6 cellular contexts compared by ENCODE assay signal in the genomic region with DNA sequence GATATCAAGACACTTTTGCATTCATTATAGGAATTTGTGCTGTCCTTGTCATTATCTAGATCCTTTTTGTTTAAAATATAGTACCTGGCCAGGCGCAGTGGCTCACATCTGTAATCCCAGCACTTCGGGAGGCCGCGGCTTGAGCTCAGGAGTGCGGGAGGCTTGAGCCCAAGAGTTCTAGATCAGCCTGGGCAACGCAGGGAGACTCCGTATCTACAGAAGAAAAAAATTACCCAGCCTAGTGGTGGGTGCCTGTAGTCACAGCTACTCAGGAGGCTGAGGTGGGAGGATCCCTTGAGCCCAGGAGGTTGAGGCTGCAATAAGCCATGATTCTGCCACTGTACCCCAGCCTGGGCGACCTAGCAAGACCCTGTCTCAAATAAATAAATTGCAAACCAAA. TPM values are rescaled to one million over a fixed set of nuclear protein-coding genes. Genes with fewer than 3 reads are reported as not detected.
A peak's percentile ranks its signal among the peaks of the same experiment; 100 is the strongest.
DNase-seq lines count a peak whose midpoint lies in the region; ATAC-seq, FAIRE-seq and TF ChIP-seq lines count a peak whose summit lies in the region.

No MANE protein-coding gene starts in this region.

- H3K27me3 ChIP-seq in RWPE2 (ENCODE audit: insufficient read depth, poor library complexity, severe bottlenecking) = no peaks in the 10 kb centered on the region
- H3K27me3 ChIP-seq in foreskin keratinocyte = no peaks in the 10 kb centered on the region

- TF ChIP-seq CTCF in RWPE2 (IDR thresholded peaks at IDR 0.05; ENCODE audit: poor library complexity, severe bottlenecking) (peak; percentile 12), foreskin keratinocyte (conservative IDR thresholded peaks at IDR 0.05) (peak; percentile 41)

- DNase-seq in EL = peak; percentile 9
- DNase-seq in RWPE2 (ENCODE audit: low spot score) = no peak
- DNase-seq in foreskin keratinocyte = peak in 1 of 2 donors; percentile 14
- DNase-seq in medulla oblongata (ENCODE audit: extremely low spot score) = no peak
- DNase-seq in urothelium cell line (ENCODE audit: low spot score) = no peak

- ATAC-seq in RWPE2 (ENCODE audit: low read depth) = no peak
- ATAC-seq in foreskin keratinocyte = peak; percentile 63

- H3K27ac ChIP-seq in RWPE2 (ENCODE audit: poor library complexity, severe bottlenecking) = peak overlapping the region; percentile 40
- H3K27ac ChIP-seq in foreskin keratinocyte = no peak overlapping the region
- peak overlapping the region; percentile 75 for H3K27ac ChIP-seq in temporal lobe (ENCODE audit: low read depth, low read length)

- peak overlapping the region; percentile 88 for H3K4me3 ChIP-seq in RWPE2 (ENCODE audit: severe bottlenecking)

- FAIRE-seq in urothelium cell line (lab: Jason Lieb, UNC) = no peak

- no peaks in the 10 kb centered on the region for H3K9me3 ChIP-seq in RWPE2 (ENCODE audit: severe bottlenecking)

- no peaks in the 10 kb centered on the region for H3K36me3 ChIP-seq in RWPE2 (ENCODE audit: low read depth)

- H3K4me1 ChIP-seq in RWPE2 (ENCODE audit: insufficient read depth, poor library complexity, severe bottlenecking) (peaks cover 3% of the 10 kb centered on the region), foreskin keratinocyte (peaks cover 4% of the 10 kb centered on the region)

RNA-seq across cellular contexts. Expression of a gene that starts 0.6 kb away (rescaled TPM):
- total RNA-seq in foreskin keratinocyte = 7.4 and 9.7 TPM in 2 replicates
- 8.9 and 11.3 TPM in 2 replicates for polyA plus RNA-seq in foreskin keratinocyte
- 28.3 TPM for total RNA-seq in temporal lobe

RNA-seq across cellular contexts. Expression of a gene that starts 6.5 kb away (rescaled TPM):
- 28.9 and 34.3 TPM in 2 replicates for total RNA-seq in foreskin keratinocyte
- polyA plus RNA-seq in foreskin keratinocyte = 25.7 and 28.1 TPM in 2 replicates
- total RNA-seq in temporal lobe = 7.9 TPM

RNA-seq across cellular contexts. Expression of a gene that starts 44.4 kb away (rescaled TPM):
- total RNA-seq in foreskin keratinocyte = not detected in 2 replicates
- not detected in 2 replicates for polyA plus RNA-seq in foreskin keratinocyte
- total RNA-seq in temporal lobe = not detected

RNA-seq across cellular contexts. Expression of a gene that starts 49.7 kb away (rescaled TPM):
- total RNA-seq in foreskin keratinocyte = 0.48 and 0.56 TPM in 2 replicates
- polyA plus RNA-seq in foreskin keratinocyte = 0.38 and 0.51 TPM in 2 replicates
- 0.25 TPM for total RNA-seq in temporal lobe

RNA-seq across cellular contexts. Expression of a gene that starts 53.1 kb away (rescaled TPM):
- total RNA-seq in foreskin keratinocyte (19.7 and 22.7 TPM in 2 replicates), temporal lobe (2.2 TPM)
- 20.4 and 24.0 TPM in 2 replicates for polyA plus RNA-seq in foreskin keratinocyte
